8 cellular contexts compared by ENCODE assay signal in the genomic region with DNA sequence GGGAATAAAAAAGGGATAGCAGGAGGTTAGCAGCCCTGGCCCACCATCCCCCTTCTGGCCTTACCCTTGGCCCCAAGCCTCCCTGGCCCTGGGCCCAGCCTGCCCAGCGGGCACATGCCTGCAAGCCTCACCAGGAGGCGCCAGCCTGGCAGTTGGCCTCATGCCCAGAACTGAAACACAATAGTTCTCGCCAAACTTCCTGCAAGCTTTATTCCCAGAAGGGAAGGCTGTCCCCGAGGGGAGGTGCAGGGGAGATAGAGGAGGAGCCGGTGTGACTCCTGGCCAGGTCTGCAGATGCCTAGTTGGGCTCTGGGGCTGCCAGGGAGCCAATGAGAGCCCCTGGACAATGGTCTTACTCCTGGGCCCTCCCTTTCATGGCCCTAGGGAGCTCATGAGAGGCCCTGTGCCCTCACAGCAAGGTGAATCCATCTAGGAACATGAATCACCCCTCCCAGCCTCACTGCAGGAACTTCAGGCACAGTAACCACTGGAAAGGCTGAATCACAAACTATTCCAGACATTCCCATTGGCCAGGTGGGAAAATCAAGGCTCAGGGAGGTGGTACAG. TPM values are rescaled to one million over a fixed set of nuclear protein-coding genes. Genes with fewer than 3 reads are reported as not detected.
DNase-seq lines count a peak whose midpoint lies in the region; ATAC-seq, FAIRE-seq and TF ChIP-seq lines count a peak whose summit lies in the region.

No MANE protein-coding gene starts in this region.

- peaks cover 29% of the 10 kb centered on the region for H3K27me3 Mint-ChIP-seq in progenitor cell of endocrine pancreas

- peaks cover 0 to 26% of the 10 kb centered on the region in 2 donors for H3K4me1 ChIP-seq in lung (ENCODE audit: control insufficient read depth in 2 of 2, insufficient read depth in 2 of 2, low read length in 2 of 2)

- WGBS in lung, 2 donors, result 1 to 8% methylated on average over 5 of the region's 5 CpGs

- FAIRE-seq in H54 (lab: Jason Lieb, UNC), result no peak

- H3K9me3 Mint-ChIP-seq in progenitor cell of endocrine pancreas (ENCODE audit: low read depth), result no peaks in the 10 kb centered on the region

- H3K27ac Mint-ChIP-seq in progenitor cell of endocrine pancreas, result no peak overlapping the region

- in situ Hi-C loops in GM13976 (cut with MboI; ENCODE audit: low sequenced_read_pairs, unreplicated experiment), result no loop called here

- H3K27me3 ChIP-seq in lung (ENCODE audit: control insufficient read depth, insufficient read depth), result no peaks in the 10 kb centered on the region

- H3K4me1 Mint-ChIP-seq in progenitor cell of endocrine pancreas (ENCODE audit: low read depth), result peaks cover 7% of the 10 kb centered on the region

- TF ChIP-seq CTCF in lung (IDR thresholded peaks at IDR 0.05; ENCODE audit: control extremely low read depth, extremely low read depth) (peak; percentile 29), GM13976 (IDR thresholded peaks at IDR 0.05; ENCODE audit: borderline replicate concordance, control extremely low read depth, extremely low read depth, insufficient read depth, missing control alignments) (no peak), progenitor cell of endocrine pancreas (IDR thresholded peaks at IDR 0.05; ENCODE audit: unreplicated experiment) (no peak)

- H3K27ac ChIP-seq in cingulate gyrus (ENCODE audit: low read depth, low read length) (peak overlapping the region; percentile 7), lung (ENCODE audit: low read depth in 1 of 2, low read length in 1 of 2) (peak overlapping the region in 1 of 2 donors; percentile 28)

- H3K4me3 Mint-ChIP-seq in progenitor cell of endocrine pancreas (ENCODE audit: low read depth), result no peak overlapping the region

- ATAC-seq in lung (ENCODE audit: insufficient read depth, low FRiP score) (peak; percentile 38), HG03280 (IDR thresholded peaks at IDR 0.05; ENCODE audit: unreplicated experiment) (no peak)

- DNase-seq in H54 (ENCODE audit: insufficient read length, low spot score) (peak; percentile 84), NCI-H524 treated with DMSO at 0.1 percent for 48 hours (lab: John Stamatoyannopoulos, UW) (peak; percentile 89), lung (ENCODE audit: low spot score) (peak; percentile 85), GM13976 (ENCODE audit: low spot score) (no peak), mesenteric fat pad (ENCODE audit: low spot score) (no peak), progenitor cell of endocrine pancreas (ENCODE audit: low spot score, unreplicated experiment) (no peak)

- H3K36me3 ChIP-seq in lung (ENCODE audit: control insufficient read depth in 2 of 2, insufficient read depth in 2 of 2, low read length in 2 of 2), result no peaks in the 10 kb centered on the region

- no peaks in the 10 kb centered on the region for H3K9me3 ChIP-seq in lung (ENCODE audit: control insufficient read depth in 2 of 2, insufficient read depth in 1 of 2, low read length in 1 of 2)

- no peak overlapping the region for H3K4me3 ChIP-seq in lung

- no peaks in the 10 kb centered on the region for H3K36me3 Mint-ChIP-seq in progenitor cell of endocrine pancreas (ENCODE audit: insufficient read depth)

- TF ChIP-seq POLR2A in H54 (IDR thresholded peaks at IDR 0.05; ENCODE audit: low read depth, low read length), result no peak; the same call in 1 of the 2 replicates

RNA-seq across cellular contexts. Expression of a gene that starts 4.0 kb away (rescaled TPM):
- 10 to 100 TPM in 1 of 2 donors, 1 to 10 TPM in 1; 6.2 to 12.1 TPM for total RNA-seq in lung
- polyA plus RNA-seq in lung, result 10 to 100 TPM in 1 of 2 donors, 1 to 10 TPM in 1; 4.3 to 14.1 TPM
- total RNA-seq in mesenteric fat pad, result not detected
- total RNA-seq in progenitor cell of endocrine pancreas, result 0.84 and 2.0 TPM in 2 replicates

RNA-seq across cellular contexts. Expression of a gene that starts 37.5 kb away (rescaled TPM):
- total RNA-seq in lung, result 1 to 10 TPM in 1 of 2 donors, under 1 TPM in 1; 0.40 to 2.6 TPM
- 1 to 10 TPM in 1 of 2 donors, under 1 TPM in 1; 0.49 to 1.1 TPM for polyA plus RNA-seq in lung
- total RNA-seq in mesenteric fat pad, result not detected
- 17.9 and 34.7 TPM in 2 replicates for total RNA-seq in progenitor cell of endocrine pancreas

Comparison
In these comparisons a context has a peak if more than half of its experiments do, and no peak if none do; other contexts are left out.
1. DNase-seq: peak in H54 (single experiment), NCI-H524 treated with DMSO at 0.1 percent for 48 hours (single experiment) and lung (single experiment); none in GM13976 (single experiment), mesenteric fat pad (single experiment) and progenitor cell of endocrine pancreas (single experiment).